Comparison of ENCODE assay signal across 1 cellular context in the genomic region with DNA sequence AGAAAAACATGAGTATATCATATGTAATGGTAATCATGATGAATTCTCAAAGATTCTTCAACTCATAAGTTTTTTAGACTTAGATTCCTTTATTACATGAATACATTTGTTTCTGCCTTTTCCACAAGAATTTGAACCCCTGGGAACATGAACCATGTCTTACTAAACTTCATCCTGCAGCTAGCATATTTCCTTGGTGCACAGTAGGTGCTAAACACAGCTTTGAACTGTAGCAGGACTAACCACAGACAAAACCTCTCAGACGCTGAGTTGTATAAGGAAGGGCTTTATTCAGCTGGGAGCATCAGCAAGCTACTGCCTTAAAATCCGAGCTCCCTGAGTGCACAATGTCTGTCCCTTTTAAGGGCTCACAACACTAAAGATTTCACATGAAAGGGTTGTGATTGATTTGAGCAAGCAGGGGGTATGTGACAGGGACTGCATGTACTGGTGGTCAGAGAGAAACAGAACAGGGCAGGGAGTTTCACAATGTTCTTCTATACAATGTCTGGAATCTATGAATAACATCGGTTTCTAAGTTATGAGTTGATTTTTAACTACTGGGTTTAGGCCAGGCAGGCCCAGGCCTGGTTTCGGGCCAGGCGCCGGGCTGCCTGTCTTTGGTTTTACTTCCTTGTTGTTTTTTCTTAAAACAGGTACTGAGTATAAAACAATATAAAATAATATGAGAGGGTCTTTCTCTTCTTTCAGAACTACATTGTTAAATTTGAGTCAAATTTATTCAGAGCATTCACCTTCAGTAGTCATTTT.
A peak's percentile ranks its signal among the peaks of the same experiment; 100 is the strongest.
TF ChIP-seq lines count a peak whose summit lies in the region.

No MANE protein-coding gene starts in this region.

TF ChIP-seq in HepG2, 621 proteins besides CTCF, POLR2A, EP300 and RAD21:
- TF ChIP-seq KAT8 (CRISPR knock-in tag; IDR thresholded peaks at IDR 0.05) (0 out of 2 replicates have a peak, but pooled peaks have one; percentile 34), ZFX (CRISPR knock-in tag; IDR thresholded peaks at IDR 0.05; ENCODE audit: low read depth) (0 out of 2 replicates have a peak, but pooled peaks have one; percentile 36), ELF3 (CRISPR knock-in tag; IDR thresholded peaks at IDR 0.05) (peak; percentile 21; the same call in 1 of the 2 replicates)
- TF ChIP-seq, protein P1, sequence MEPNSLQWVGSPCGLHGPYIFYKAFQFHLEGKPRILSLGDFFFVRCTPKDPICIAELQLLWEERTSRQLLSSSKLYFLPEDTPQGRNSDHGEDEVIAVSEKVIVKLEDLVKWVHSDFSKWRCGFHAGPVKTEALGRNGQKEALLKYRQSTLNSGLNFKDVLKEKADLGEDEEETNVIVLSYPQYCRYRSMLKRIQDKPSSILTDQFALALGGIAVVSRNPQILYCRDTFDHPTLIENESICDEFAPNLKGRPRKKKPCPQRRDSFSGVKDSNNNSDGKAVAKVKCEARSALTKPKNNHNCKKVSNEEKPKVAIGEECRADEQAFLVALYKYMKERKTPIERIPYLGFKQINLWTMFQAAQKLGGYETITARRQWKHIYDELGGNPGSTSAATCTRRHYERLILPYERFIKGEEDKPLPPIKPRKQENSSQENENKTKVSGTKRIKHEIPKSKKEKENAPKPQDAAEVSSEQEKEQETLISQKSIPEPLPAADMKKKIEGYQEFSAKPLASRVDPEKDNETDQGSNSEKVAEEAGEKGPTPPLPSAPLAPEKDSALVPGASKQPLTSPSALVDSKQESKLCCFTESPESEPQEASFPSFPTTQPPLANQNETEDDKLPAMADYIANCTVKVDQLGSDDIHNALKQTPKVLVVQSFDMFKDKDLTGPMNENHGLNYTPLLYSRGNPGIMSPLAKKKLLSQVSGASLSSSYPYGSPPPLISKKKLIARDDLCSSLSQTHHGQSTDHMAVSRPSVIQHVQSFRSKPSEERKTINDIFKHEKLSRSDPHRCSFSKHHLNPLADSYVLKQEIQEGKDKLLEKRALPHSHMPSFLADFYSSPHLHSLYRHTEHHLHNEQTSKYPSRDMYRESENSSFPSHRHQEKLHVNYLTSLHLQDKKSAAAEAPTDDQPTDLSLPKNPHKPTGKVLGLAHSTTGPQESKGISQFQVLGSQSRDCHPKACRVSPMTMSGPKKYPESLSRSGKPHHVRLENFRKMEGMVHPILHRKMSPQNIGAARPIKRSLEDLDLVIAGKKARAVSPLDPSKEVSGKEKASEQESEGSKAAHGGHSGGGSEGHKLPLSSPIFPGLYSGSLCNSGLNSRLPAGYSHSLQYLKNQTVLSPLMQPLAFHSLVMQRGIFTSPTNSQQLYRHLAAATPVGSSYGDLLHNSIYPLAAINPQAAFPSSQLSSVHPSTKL (CRISPR knock-in tag; IDR thresholded peaks at IDR 0.05): 0 out of 2 replicates have a peak, but pooled peaks have one; percentile 11
